In the genomic region with DNA sequence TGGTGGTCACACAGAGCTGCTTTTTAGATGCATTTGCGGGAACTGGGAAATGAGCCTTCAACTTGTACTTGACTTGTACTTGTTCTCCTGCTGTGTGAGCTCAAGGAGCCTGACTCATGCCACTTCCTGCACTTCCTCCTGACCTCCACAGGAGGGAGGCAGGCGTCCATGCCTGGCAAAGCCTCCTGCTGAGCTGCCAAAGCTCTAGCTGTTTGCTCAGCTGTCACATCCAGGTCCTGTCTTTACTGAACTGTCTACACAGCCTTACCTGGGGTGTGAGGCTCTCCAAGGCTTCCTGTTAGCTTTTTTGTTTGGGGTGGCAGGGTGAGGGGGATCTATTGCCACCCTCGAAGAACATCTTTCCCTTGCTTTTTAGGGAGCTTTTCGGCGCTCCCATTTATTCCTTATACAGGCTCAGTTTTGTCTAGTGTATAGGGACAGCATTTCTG, we compare ENCODE assay signal across 8 cellular contexts. TPM values are rescaled to one million over a fixed set of nuclear protein-coding genes. Genes with fewer than 3 reads are reported as not detected.
DNase-seq lines count a peak whose midpoint lies in the region; ATAC-seq, FAIRE-seq and TF ChIP-seq lines count a peak whose summit lies in the region.

No MANE protein-coding gene starts in this region.

- FAIRE-seq in K562 (lab: Jason Lieb, UNC) (peak; percentile 98), small intestine (lab: Jason Lieb, UNC) (no peak)

- peak; percentile 75 for ATAC-seq in HG02852 (IDR thresholded peaks at IDR 0.05; ENCODE audit: unreplicated experiment)
- ATAC-seq in K562 = peak; percentile 96
- no peak for ATAC-seq in HG02970 (IDR thresholded peaks at IDR 0.05; ENCODE audit: low FRiP score, unreplicated experiment)

- H3K9me3 ChIP-seq in K562 (replicated peaks; ENCODE audit: control insufficient read depth, insufficient read depth, low read depth, low read length) (no peaks in the 10 kb centered on the region), small intestine (ENCODE audit: control insufficient read depth, low read depth) (no peaks in the 10 kb centered on the region)

- WGBS in K562 (ENCODE audit: insufficient coverage, low coverage, missing lambda C conversion rate) = 51% methylated on average over 5 of the region's 5 CpGs
- WGBS in small intestine, 3 donors = 34 to 47% (median 34%) methylated on average over 5 of the region's 5 CpGs

- H3K79me2 ChIP-seq in K562 (ENCODE audit: control insufficient read depth, insufficient read depth, low read length) = no peaks in the 10 kb centered on the region

- H2AFZ ChIP-seq in K562 (ENCODE audit: low read depth, low read length) = no peak overlapping the region

- intact Hi-C loops in K562 (cut with micrococcal nuclease) = loop anchor here (1.0 to 10.0 kb wide), 5 partner anchors 45 to 403 kb away; no protein-coding TSS in a partner anchor

- CTCF ChIA-PET in K562 (lab: Yijun Ruan, JAX; ENCODE audit: low intra/inter-chr PET ratio) = interaction anchor here (0.6 to 2.2 kb wide), 6 partner anchors 97 to 177 kb away, joined by 3 to 26 read pairs (median 6); no protein-coding TSS in a partner anchor

- no TSS peak for BruUV-seq in K562 (replicated peaks; lab: Mats Ljungman, UMichigan)

- no peak overlapping the region for H3K4me2 ChIP-seq in K562 (ENCODE audit: insufficient read depth, low read length)

- 0 out of 2 replicates have a peak, but pooled peaks cover 7% of the 10 kb centered on the region for H4K20me1 ChIP-seq in K562 (replicated peaks; ENCODE audit: control insufficient read depth, insufficient read depth, low read length)

- H3K27ac ChIP-seq in K562 (ENCODE audit: extremely low read depth, low read depth, low read length) (no peak overlapping the region), small intestine (ENCODE audit: low read depth in 1 of 2, low read length in 1 of 2) (no peak overlapping the region)

- TF ChIP-seq EP300 in K562 (IDR thresholded peaks at IDR 0.05; ENCODE audit: low read length) = no peak

- TF ChIP-seq POLR2A in K562 (conservative IDR thresholded peaks at IDR 0.05) = no peak

- H3K9ac ChIP-seq in K562 (ENCODE audit: insufficient read depth in 1 of 2, low read depth in 2 of 2, low read length in 2 of 2) = no peak overlapping the region

- H3K4me1 ChIP-seq in K562 (replicated peaks in 1 of 2; ENCODE audit: control insufficient read depth in 2 of 2, insufficient read depth in 2 of 2, low read length in 2 of 2) = no peaks in the 10 kb centered on the region
- peaks cover 0 to 2% of the 10 kb centered on the region in 2 donors for H3K4me1 ChIP-seq in small intestine (ENCODE audit: control insufficient read depth in 2 of 2, insufficient read depth in 1 of 2, low read depth in 1 of 2, low read length in 1 of 2)

- H3K4me3 ChIP-seq in GM06990 (replicated peaks; ENCODE audit: low read depth, low read length) (no peak overlapping the region), K562 (no peak overlapping the region), small intestine (ENCODE audit: low read depth in 1 of 2, low read length in 2 of 2) (no peak overlapping the region)

- H3K36me3 ChIP-seq in GM06990 (ENCODE audit: control insufficient read depth, insufficient read depth, low read length) = peaks cover 4% of the 10 kb centered on the region
- peaks cover 33% of the 10 kb centered on the region for H3K36me3 ChIP-seq in K562 (ENCODE audit: control insufficient read depth, insufficient read depth, low read length)
- H3K36me3 ChIP-seq in small intestine (ENCODE audit: control insufficient read depth in 2 of 2, insufficient read depth in 2 of 2, low read length in 2 of 2) = peaks cover 5 to 8% of the 10 kb centered on the region in 2 donors

- POLR2A ChIA-PET in K562 (lab: Yijun Ruan, JAX) = interaction anchor here (0.6 to 4.1 kb wide), 19 partner anchors 9 to 532 kb away, joined by 3 to 35 read pairs (median 3); no protein-coding TSS in a partner anchor

- TF ChIP-seq CTCF in GM06990 (IDR thresholded peaks at IDR 0.05; ENCODE audit: insufficient read depth, low read length, poor library complexity, severe bottlenecking) = peak; percentile 89
- TF ChIP-seq CTCF in K562 (IDR thresholded peaks at IDR 0.05 in 2 of 3, conservative IDR thresholded peaks at IDR 0.05 in 1 of 3; ENCODE audit: insufficient read depth in 2 of 3, low read depth in 1 of 3, low read length in 3 of 3) = peak; percentile 95 to 98 (median 97)

- H3K27me3 ChIP-seq in GM06990 (replicated peaks; ENCODE audit: control insufficient read depth, insufficient read depth, low read length) (peaks cover 2% of the 10 kb centered on the region; the same call in 1 of the 2 replicates), K562 (ENCODE audit: control insufficient read depth in 2 of 2, insufficient read depth in 2 of 2, low read length in 2 of 2) (peaks cover 2 to 4% of the 10 kb centered on the region in 2 experiments; a peak in 3 of 5 replicates), small intestine (ENCODE audit: control insufficient read depth in 2 of 2, insufficient read depth in 2 of 2, low read length in 2 of 2) (peaks cover 0 to 2% of the 10 kb centered on the region in 2 donors)

- no peak for DNase-seq in GM06990 (ENCODE audit: extremely low read depth, insufficient read length)
- DNase-seq in NCI-H2029 treated with DMSO at 0.1 percent for 48 hours (lab: John Stamatoyannopoulos, UW) = peak; percentile 83
- peak in 4 of 5 experiments; percentile 16 to 82 (median 36) for DNase-seq in T-helper 2 cell
- DNase-seq in K562 (ENCODE audit: extremely low read depth in 1 of 4, low spot score in 3 of 4) = peak; percentile 73 to 89 (median 78)
- DNase-seq in hypothalamus (lab: John Stamatoyannopoulos, UW) = peak in 47 of 51 donors; percentile 7 to 83 (median 61)
- DNase-seq in small intestine = peak; percentile 87

- no peaks in the 10 kb centered on the region for H3K9me1 ChIP-seq in K562 (ENCODE audit: control insufficient read depth, insufficient read depth, low read length)

- in situ Hi-C loops in K562 (cut with MboI) = loop anchor here (5.0 kb wide), 2 partner anchors 46 to 96 kb away; no protein-coding TSS in a partner anchor

- TF ChIP-seq RAD21 in K562 (CRISPR knock-in tag; conservative IDR thresholded peaks at IDR 0.05 in 1 of 2, IDR thresholded peaks at IDR 0.05 in 1 of 2) = peak; percentile 85 to 97

RNA-seq across cellular contexts. Expression of a gene that starts 6.4 kb away (rescaled TPM):
- 1.6 and 3.6 TPM in 2 replicates for total RNA-seq in K562 (2011; cell fraction: chromatin; rRNA removed; ENCODE audit: low replicate concordance)
- total RNA-seq in K562 (2011; cell fraction: nucleolus; rRNA removed) = 1.3 and 3.7 TPM in 2 replicates
- 2.0 and 2.9 TPM in 2 replicates for total RNA-seq in K562 (2011; cell fraction: nucleoplasm; rRNA removed)
- total RNA-seq in K562 (2014; rRNA removed) (0.24 TPM in 1 of 2 replicates, not detected in the other), K562 (2014; rRNA removed; fragmentation: Illumina TruSeq; extraction: Trizol) (0.36 TPM in 1 of 2 replicates, not detected in the other), K562 (2015; rRNA removed; fragmentation: Illumina TruSeq; extraction: Trizol) (0.11 and 0.22 TPM in 2 replicates), K562 (2021) (0.40 and 0.62 TPM in 2 replicates)
- polyA plus RNA-seq in K562 (2011; rRNA removed) (0.18 and 0.56 TPM in 2 replicates), K562 (2014; fragmentation: Illumina TruSeq; extraction: Trizol) (0.64 and 1.1 TPM in 2 replicates), K562 (2014; fragmentation: Nextera tagmentation; extraction: Ambion mirVana) (under 1 TPM; 0.11 to 0.28 TPM), K562 (2014; rRNA removed) (0.34 and 0.50 TPM in 2 replicates), small intestine (under 1 TPM in 1 of 3 donors, not detected in 2; 0.19 TPM)
- polyA plus RNA-seq in K562 (2011; cell fraction: cytosol; rRNA removed) = 0.29 and 2.3 TPM in 2 replicates
- 0.46 and 2.7 TPM in 2 replicates for polyA plus RNA-seq in K562 (2011; cell fraction: nucleus; rRNA removed)
- polyA plus RNA-seq in K562 (2012) = 0.60 and 0.68 TPM in 2 replicates
- 0.12 and 0.39 TPM in 2 replicates for polyA minus RNA-seq in K562 (2011; rRNA and poly(A)+ RNA removed)
- polyA minus RNA-seq in K562 (2011; cell fraction: cytosol; rRNA and poly(A)+ RNA removed) = 1.1 TPM in 1 of 2 replicates, not detected in the other
- polyA minus RNA-seq in K562 (2011; cell fraction: nucleus; rRNA and poly(A)+ RNA removed) = 0.33 and 1.8 TPM in 2 replicates

RNA-seq across cellular contexts. Expression of a gene that starts 8.3 kb away (rescaled TPM):
- 9.8 and 27.8 TPM in 2 replicates for total RNA-seq in K562 (2011; cell fraction: chromatin; rRNA removed; ENCODE audit: low replicate concordance)
- 17.6 and 22.0 TPM in 2 replicates for total RNA-seq in K562 (2011; cell fraction: nucleolus; rRNA removed)
- total RNA-seq in K562 (2011; cell fraction: nucleoplasm; rRNA removed) = 8.9 and 10.8 TPM in 2 replicates
- total RNA-seq in K562 (2014; rRNA removed) (0.16 TPM in 1 of 2 replicates, not detected in the other), K562 (2014; rRNA removed; fragmentation: Illumina TruSeq; extraction: Trizol) (0.11 TPM in 1 of 2 replicates, not detected in the other), K562 (2015; rRNA removed; fragmentation: Illumina TruSeq; extraction: Trizol) (0.14 and 0.19 TPM in 2 replicates), K562 (2021) (0.63 and 1.3 TPM in 2 replicates)
- polyA plus RNA-seq in K562 (2011; rRNA removed) (0.55 and 1.1 TPM in 2 replicates), K562 (2014; fragmentation: Illumina TruSeq; extraction: Trizol) (0.11 and 0.15 TPM in 2 replicates), K562 (2014; fragmentation: Nextera tagmentation; extraction: Ambion mirVana) (not detected), K562 (2014; rRNA removed) (0.53 and 1.0 TPM in 2 replicates), small intestine (1 to 10 TPM in 1 of 3 donors, under 1 TPM in 1, not detected in 1; 0.27 to 3.8 TPM)
- 0.16 and 1.3 TPM in 2 replicates for polyA plus RNA-seq in K562 (2011; cell fraction: cytosol; rRNA removed)
- 8.8 and 30.5 TPM in 2 replicates for polyA plus RNA-seq in K562 (2011; cell fraction: nucleus; rRNA removed)
- polyA plus RNA-seq in K562 (2012) = 0.20 and 0.36 TPM in 2 replicates
- 0.06 and 0.21 TPM in 2 replicates for polyA minus RNA-seq in K562 (2011; rRNA and poly(A)+ RNA removed)
- 1.4 and 1.7 TPM in 2 replicates for polyA minus RNA-seq in K562 (2011; cell fraction: cytosol; rRNA and poly(A)+ RNA removed)
- polyA minus RNA-seq in K562 (2011; cell fraction: nucleus; rRNA and poly(A)+ RNA removed) = 2.0 and 4.7 TPM in 2 replicates

RNA-seq across cellular contexts. Expression of a gene that starts 10.1 kb away (rescaled TPM):
- total RNA-seq in K562 (2011; cell fraction: chromatin; rRNA removed; ENCODE audit: low replicate concordance) = 300 and 317 TPM in 2 replicates
- 170 and 180 TPM in 2 replicates for total RNA-seq in K562 (2011; cell fraction: nucleolus; rRNA removed)
- 229 and 244 TPM in 2 replicates for total RNA-seq in K562 (2011; cell fraction: nucleoplasm; rRNA removed)
- 128 and 149 TPM in 2 replicates for total RNA-seq in K562 (2014; rRNA removed)
- total RNA-seq in K562 (2014; rRNA removed; fragmentation: Illumina TruSeq; extraction: Trizol) = 160 and 175 TPM in 2 replicates
- 145 and 147 TPM in 2 replicates for total RNA-seq in K562 (2015; rRNA removed; fragmentation: Illumina TruSeq; extraction: Trizol)
- 134 and 135 TPM in 2 replicates for total RNA-seq in K562 (2021)
- 289 and 319 TPM in 2 replicates for polyA plus RNA-seq in K562 (2011; rRNA removed)
- 191 and 459 TPM in 2 replicates for polyA plus RNA-seq in K562 (2011; cell fraction: cytosol; rRNA removed)
- polyA plus RNA-seq in K562 (2011; cell fraction: nucleus; rRNA removed) = 324 and 334 TPM in 2 replicates
- polyA plus RNA-seq in K562 (2012) = 100 and 156 TPM in 2 replicates
- 220 and 222 TPM in 2 replicates for polyA plus RNA-seq in K562 (2014; fragmentation: Illumina TruSeq; extraction: Trizol)
- 100 to 1,000 TPM; 502 to 512 TPM for polyA plus RNA-seq in K562 (2014; fragmentation: Nextera tagmentation; extraction: Ambion mirVana)
- polyA plus RNA-seq in K562 (2014; rRNA removed) = 245 and 256 TPM in 2 replicates
- 167 and 184 TPM in 2 replicates for polyA minus RNA-seq in K562 (2011; rRNA and poly(A)+ RNA removed)
- polyA minus RNA-seq in K562 (2011; cell fraction: cytosol; rRNA and poly(A)+ RNA removed) = 56.9 and 60.7 TPM in 2 replicates
- 51.2 and 86.4 TPM in 2 replicates for polyA minus RNA-seq in K562 (2011; cell fraction: nucleus; rRNA and poly(A)+ RNA removed)
- polyA plus RNA-seq in small intestine = 100 to 1,000 TPM; 124 to 346 (median 258) TPM

RNA-seq across cellular contexts. Expression of a gene that starts 10.2 kb away (rescaled TPM):
- 48.8 and 135 TPM in 2 replicates for total RNA-seq in K562 (2011; cell fraction: chromatin; rRNA removed; ENCODE audit: low replicate concordance)
- total RNA-seq in K562 (2011; cell fraction: nucleolus; rRNA removed) = 68.7 and 80.4 TPM in 2 replicates
- 60.3 and 66.2 TPM in 2 replicates for total RNA-seq in K562 (2011; cell fraction: nucleoplasm; rRNA removed)
- total RNA-seq in K562 (2014; rRNA removed) (8.9 and 12.9 TPM in 2 replicates), K562 (2014; rRNA removed; fragmentation: Illumina TruSeq; extraction: Trizol) (4.1 and 5.2 TPM in 2 replicates), K562 (2015; rRNA removed; fragmentation: Illumina TruSeq; extraction: Trizol) (6.9 TPM in 2 replicates), K562 (2021) (13.5 and 14.0 TPM in 2 replicates)
- polyA plus RNA-seq in K562 (2011; rRNA removed) (5.7 and 10.9 TPM in 2 replicates), K562 (2014; fragmentation: Illumina TruSeq; extraction: Trizol) (9.4 and 10.2 TPM in 2 replicates), K562 (2014; fragmentation: Nextera tagmentation; extraction: Ambion mirVana) (under 1 TPM; 0.10 to 0.39 TPM), K562 (2014; rRNA removed) (12.8 and 14.4 TPM in 2 replicates), small intestine (10 to 100 TPM; 10.0 to 19.0 (median 11.6) TPM)
- 5.9 and 9.1 TPM in 2 replicates for polyA plus RNA-seq in K562 (2011; cell fraction: cytosol; rRNA removed)
- polyA plus RNA-seq in K562 (2011; cell fraction: nucleus; rRNA removed) = 58.7 and 74.2 TPM in 2 replicates
- polyA plus RNA-seq in K562 (2012) = 9.7 and 11.6 TPM in 2 replicates
- polyA minus RNA-seq in K562 (2011; rRNA and poly(A)+ RNA removed) = 7.4 and 9.0 TPM in 2 replicates
- polyA minus RNA-seq in K562 (2011; cell fraction: cytosol; rRNA and poly(A)+ RNA removed) = 6.6 and 7.6 TPM in 2 replicates
- 30.6 and 37.0 TPM in 2 replicates for polyA minus RNA-seq in K562 (2011; cell fraction: nucleus; rRNA and poly(A)+ RNA removed)

RNA-seq across cellular contexts. Expression of a gene that starts 34.2 kb away (rescaled TPM):
- total RNA-seq in K562 (2011; cell fraction: chromatin; rRNA removed; ENCODE audit: low replicate concordance) = 29.4 and 66.9 TPM in 2 replicates
- 33.2 and 33.8 TPM in 2 replicates for total RNA-seq in K562 (2011; cell fraction: nucleolus; rRNA removed)
- total RNA-seq in K562 (2011; cell fraction: nucleoplasm; rRNA removed) = 38.1 and 45.6 TPM in 2 replicates
- total RNA-seq in K562 (2014; rRNA removed) = 11.1 and 12.9 TPM in 2 replicates
- total RNA-seq in K562 (2014; rRNA removed; fragmentation: Illumina TruSeq; extraction: Trizol) = 2.8 and 3.6 TPM in 2 replicates
- 4.3 and 5.3 TPM in 2 replicates for total RNA-seq in K562 (2015; rRNA removed; fragmentation: Illumina TruSeq; extraction: Trizol)
- total RNA-seq in K562 (2021) = 8.9 and 9.1 TPM in 2 replicates
- polyA plus RNA-seq in K562 (2011; rRNA removed) = 11.0 and 11.7 TPM in 2 replicates
- polyA plus RNA-seq in K562 (2011; cell fraction: cytosol; rRNA removed) = 16.4 and 28.8 TPM in 2 replicates
- 22.8 and 31.3 TPM in 2 replicates for polyA plus RNA-seq in K562 (2011; cell fraction: nucleus; rRNA removed)
- 7.3 and 11.6 TPM in 2 replicates for polyA plus RNA-seq in K562 (2012)
- polyA plus RNA-seq in K562 (2014; fragmentation: Illumina TruSeq; extraction: Trizol) = 3.8 and 5.1 TPM in 2 replicates
- polyA plus RNA-seq in K562 (2014; fragmentation: Nextera tagmentation; extraction: Ambion mirVana) = 1 to 10 TPM in 1 of 2 experiments, under 1 TPM in 1; 0.48 to 1.4 TPM
- polyA plus RNA-seq in K562 (2014; rRNA removed) = 9.4 and 9.8 TPM in 2 replicates
- 5.0 and 9.2 TPM in 2 replicates for polyA minus RNA-seq in K562 (2011; rRNA and poly(A)+ RNA removed)
- 5.5 and 12.1 TPM in 2 replicates for polyA minus RNA-seq in K562 (2011; cell fraction: cytosol; rRNA and poly(A)+ RNA removed)
- 5.3 and 8.0 TPM in 2 replicates for polyA minus RNA-seq in K562 (2011; cell fraction: nucleus; rRNA and poly(A)+ RNA removed)
- 10 to 100 TPM in 2 of 3 donors, 1 to 10 TPM in 1; 9.7 to 11.3 (median 10.3) TPM for polyA plus RNA-seq in small intestine
